In the genomic region with DNA sequence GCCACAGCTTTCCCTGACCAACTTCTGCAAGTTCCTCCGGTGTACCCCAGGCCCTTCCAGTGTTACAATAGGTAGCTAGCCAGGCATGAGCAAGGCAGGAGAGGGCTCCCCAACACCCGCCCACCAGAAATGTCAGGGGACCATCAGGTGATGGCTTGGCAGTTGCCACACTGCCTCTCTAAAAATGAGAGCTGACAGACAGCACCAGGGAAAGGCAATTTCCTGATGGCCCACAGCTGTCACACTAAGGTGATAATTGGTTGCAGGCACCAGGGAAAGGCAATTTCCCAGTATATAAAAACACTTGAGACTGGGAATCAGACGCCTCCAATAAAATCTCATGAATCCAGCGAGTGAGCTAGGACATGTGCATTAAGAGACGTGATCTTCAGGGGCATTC, we compare ENCODE assay signal across 26 cellular contexts.
"Had no signal": no experiment of that assay in that cellular context is flagged by ENCODE, and none has a peak within 500 bp of the region (broad histone marks: within the 10 kb centered on the region; RNA-seq: fewer than 3 reads in every experiment).

No MANE protein-coding gene starts in this region.

- H3K36me3 ChIP-seq: MG63, Peyer's patch, SJCRH30 had no signal

- ATAC-seq: activated T-helper 17 cell treated with anti-CD3 and anti-CD28 coated beads, Interleukin-2, amount 50 U/mL, for 72 hours had no signal

- H3K27ac ChIP-seq: KMS-11, Peyer's patch, RWPE1, SJCRH30, VCaP had no signal

- H3K4me3 ChIP-seq: MG63, Peyer's patch, SJCRH30 had no signal

- H3K9me3 ChIP-seq: MG63, Peyer's patch, SJCRH30, SK-N-SH had no signal

- H3K27me3 ChIP-seq: MG63, Peyer's patch, SJCRH30 had no signal

- H3K4me2 ChIP-seq: KMS-11, SK-N-SH had no signal

- H3K9ac ChIP-seq: KMS-11, SK-N-SH had no signal

- H3K4me1 ChIP-seq: Peyer's patch, SJCRH30 had no signal

- DNase-seq: activated CD4-positive, alpha-beta memory T cell treated with anti-CD3 and anti-CD28 coated beads for 36 hours; activated CD4-positive, alpha-beta T cell treated with anti-CD3 and anti-CD28 coated beads, Interleukin-2, amount 10 ng/mL, durations not matched to agents 7 days and 5 days; activated CD4-positive, CD25-positive, alpha-beta regulatory T cell; activated CD8-positive, alpha-beta memory T cell treated with anti-CD3 and anti-CD28 coated beads for 24 hours; activated gamma-delta T cell; activated naive CD4-positive, alpha-beta T cell treated with anti-CD3 and anti-CD28 coated beads for 36 hours; activated T-cell treated with anti-CD3 and anti-CD28 coated beads, Interleukin-2, amount 50 U/mL, for 48 hours; amygdala; MG63; MV-4-11; NCI-H1105; NCI-H1436 treated with DMSO at 0.1 percent for 48 hours; NCI-H1930; NCI-H2107; NCI-H345; NCI-H510A; NCI-H748 treated with DMSO at 0.1 percent for 48 hours; Peyer's patch; Right ventricle myocardium superior; SJCRH30; SK-N-SH; T-helper 1 cell had no signal
